ENCODE assay signal across 1 cellular context in genomic region chr2:238713234-238713832, GRCh38.
A peak's percentile ranks its signal among the peaks of the same experiment; 100 is the strongest.
TF ChIP-seq lines count a peak whose summit lies in the region.

No MANE protein-coding gene starts in this region.

TF ChIP-seq in GM12878, 131 proteins besides CTCF, POLR2A, EP300 and RAD21:
- TF ChIP-seq SRF (IDR thresholded peaks at IDR 0.05; ENCODE audit: low read depth in 2 of 2, low read length in 2 of 2) (no peak), BCL3 (IDR thresholded peaks at IDR 0.05; ENCODE audit: borderline replicate concordance, insufficient read depth, low read depth, low read length, poor library complexity, severe bottlenecking) (peak; percentile 29)
